In genomic region chr3:14943042-14943441, GRCh38 we compare ENCODE assay signal across 2 cellular contexts.
TF ChIP-seq lines count a peak whose summit lies in the region.

No MANE protein-coding gene starts in this region.

TF ChIP-seq in GM23338, 12 proteins besides CTCF, POLR2A, EP300 and RAD21:
- no peak for TF ChIP-seq ZNF114 (CRISPR knock-in tag; IDR thresholded peaks at IDR 0.05)
- no peak for TF ChIP-seq STAT1 (IDR thresholded peaks at IDR 0.05; ENCODE audit: unreplicated experiment)
- TF ChIP-seq REST (IDR thresholded peaks at IDR 0.05; ENCODE audit: unreplicated experiment) = no peak

TF ChIP-seq in K562, 482 proteins besides CTCF, POLR2A, EP300 and RAD21:
- no peak for TF ChIP-seq FOXJ2 (tag; IDR thresholded peaks at IDR 0.05)
- TF ChIP-seq MED1 (CRISPR knock-in tag; IDR thresholded peaks at IDR 0.05; ENCODE audit: borderline replicate concordance) = no peak
- no peak for TF ChIP-seq ZNF551 (CRISPR knock-in tag; IDR thresholded peaks at IDR 0.05)
- TF ChIP-seq ZNF316 (IDR thresholded peaks at IDR 0.05) = peak; percentile 28; the same call in 1 of the 2 replicates
- no peak for TF ChIP-seq HDAC1 (IDR thresholded peaks at IDR 0.05)
- no peak for TF ChIP-seq PTBP1 (IDR thresholded peaks at IDR 0.05; ENCODE audit: low read depth, low read length)
TF ChIP-seq in K562: peak in this region for 1.
